In genomic region chr6:42297661-42298060, GRCh38 we compare ENCODE assay signal across 25 cellular contexts.
DNase-seq lines count a peak whose midpoint lies in the region; ATAC-seq and TF ChIP-seq lines count a peak whose summit lies in the region.
"Had no signal": no experiment of that assay in that cellular context is flagged by ENCODE, and none has a peak within 500 bp of the region (broad histone marks: within the 10 kb centered on the region; RNA-seq: fewer than 3 reads in every experiment).

No MANE protein-coding gene starts in this region.

- no peaks in the 10 kb centered on the region for H3K9me3 ChIP-seq in CD8-positive, alpha-beta memory T cell (ENCODE audit: low read length)
- H3K9me3 ChIP-seq in IMR-90 (ENCODE audit: control insufficient read depth, insufficient read depth, low read length) = no peaks in the 10 kb centered on the region
- no peaks in the 10 kb centered on the region for H3K9me3 ChIP-seq in HAP-1
- H3K9me3 ChIP-seq: A549 had no signal

- peaks cover 10% of the 10 kb centered on the region for H3K36me3 ChIP-seq in CD8-positive, alpha-beta memory T cell (ENCODE audit: insufficient read depth, low read length)
- H3K36me3 ChIP-seq in IMR-90 (ENCODE audit: control insufficient read depth, insufficient read depth, low read length) (peaks cover 10% of the 10 kb centered on the region), HAP-1 (replicated peaks) (no peaks in the 10 kb centered on the region; the same call in 1 of the 2 replicates)

- H2BK15ac ChIP-seq in IMR-90 (ENCODE audit: low read depth, low read length) = 0 out of 3 replicates have a peak overlapping the region, but pooled peaks have one; percentile 2

- H3K79me1 ChIP-seq in IMR-90 (ENCODE audit: low read depth in 1 of 2, low read length in 2 of 2) = peaks cover 41 to 78% of the 10 kb centered on the region in 2 experiments

- H2BK5ac ChIP-seq in IMR-90 (ENCODE audit: low read depth, low read length, poor library complexity, severe bottlenecking) = no peak overlapping the region

- H3K36me3 Mint-ChIP-seq in CD8-positive, alpha-beta memory T cell = peaks cover 5 to 39% (median 6%) of the 10 kb centered on the region in 3 donors
- peaks cover 31% of the 10 kb centered on the region for H3K36me3 Mint-ChIP-seq in effector memory CD8-positive, alpha-beta T cell (ENCODE audit: insufficient read depth)
- H3K36me3 Mint-ChIP-seq in immature natural killer cell = peaks cover 9 to 26% (median 15%) of the 10 kb centered on the region in 3 donors

- dilution Hi-C loops in IMR-90 (cut with HindIII; ENCODE audit: low sequenced_read_pairs, unreplicated experiment) = no loop called here

- H3K4me1 Mint-ChIP-seq in CD8-positive, alpha-beta memory T cell = peaks cover 56 to 76% (median 76%) of the 10 kb centered on the region in 3 donors
- peaks cover 44 to 63% of the 10 kb centered on the region in 2 donors for H3K4me1 Mint-ChIP-seq in effector memory CD8-positive, alpha-beta T cell (ENCODE audit: low read depth in 2 of 2)
- peaks cover 49 to 61% of the 10 kb centered on the region in 2 donors for H3K4me1 Mint-ChIP-seq in immature natural killer cell
- H3K4me1 Mint-ChIP-seq: B cell had no signal

- H3K23ac ChIP-seq in IMR-90 (ENCODE audit: low read depth, low read length) = no peak overlapping the region

- no peak for TF ChIP-seq POLR2A in IMR-90 (IDR thresholded peaks at IDR 0.05; ENCODE audit: low read depth, low read length)

- H3K4me3 Mint-ChIP-seq in CD8-positive, alpha-beta memory T cell = no peak overlapping the region
- H3K4me3 Mint-ChIP-seq in effector memory CD8-positive, alpha-beta T cell = no peak overlapping the region
- H3K4me3 Mint-ChIP-seq in immature natural killer cell = no peak overlapping the region
- H3K4me3 Mint-ChIP-seq: B cell, CD14-positive monocyte had no signal

- H4K5ac ChIP-seq in IMR-90 (ENCODE audit: low read depth, low read length) = no peak overlapping the region

- H3K27me3 ChIP-seq in CD8-positive, alpha-beta memory T cell (ENCODE audit: insufficient read depth, low read length, poor library complexity, severe bottlenecking) = no peaks in the 10 kb centered on the region
- H3K27me3 ChIP-seq in IMR-90 (ENCODE audit: control insufficient read depth, insufficient read depth, low read length) (no peaks in the 10 kb centered on the region), HAP-1 (ENCODE audit: low read depth) (no peaks in the 10 kb centered on the region)

- intact Hi-C loops in IMR-90 (cut with micrococcal nuclease) = no loop called here

- no peak overlapping the region for H3K18ac ChIP-seq in IMR-90 (ENCODE audit: low read depth, low read length)

- no peak overlapping the region for H3K56ac ChIP-seq in IMR-90 (ENCODE audit: extremely low read depth, insufficient read depth, low read length)

- ATAC-seq in IMR-90 (ENCODE audit: low read depth) (no peak), HG02610 (IDR thresholded peaks at IDR 0.05; ENCODE audit: unreplicated experiment) (no peak)
- ATAC-seq in effector memory CD8-positive, alpha-beta T cell (replicated peaks) = no peak
- ATAC-seq: A549, K562 had no signal

- CTCF ChIA-PET in CD8-positive, alpha-beta memory T cell (lab: Charles Lee) = no interaction called here
- CTCF ChIA-PET in IMR-90 (lab: Yijun Ruan, JAX) = no interaction called here

- peaks cover 31% of the 10 kb centered on the region for H3K9me1 ChIP-seq in IMR-90 (ENCODE audit: insufficient read depth, low read length)

- H2BK20ac ChIP-seq in IMR-90 (ENCODE audit: low read depth, low read length) = no peak overlapping the region

- no peak overlapping the region for H2BK120ac ChIP-seq in IMR-90 (ENCODE audit: low read depth, low read length)

- H4K8ac ChIP-seq in IMR-90 (ENCODE audit: low read depth in 2 of 2, low read length in 2 of 2) = no peak overlapping the region

- H3K27ac Mint-ChIP-seq in CD8-positive, alpha-beta memory T cell = peak overlapping the region in 5 of 8 donors; percentile 70 to 86 (median 84)
- H3K27ac Mint-ChIP-seq in effector memory CD8-positive, alpha-beta T cell = peak overlapping the region; percentile 93 to 97
- peak overlapping the region in 5 of 6 donors; percentile 20 to 77 (median 46) for H3K27ac Mint-ChIP-seq in immature natural killer cell
- H3K27ac Mint-ChIP-seq: B cell had no signal

- POLR2A ChIA-PET in CD8-positive, alpha-beta memory T cell (lab: Charles Lee) = interaction anchor here (0.8 kb wide), 1 partner anchor 27 kb away, joined by 12 read pairs; no protein-coding TSS in a partner anchor
- POLR2A ChIA-PET in IMR-90 (lab: Charles Lee; ENCODE audit: unreplicated experiment) = no interaction called here

- H3K4ac ChIP-seq in IMR-90 (ENCODE audit: low read depth, low read length) = no peak overlapping the region

- no peak overlapping the region for H3K4me3 ChIP-seq in CD8-positive, alpha-beta memory T cell (ENCODE audit: low read length)
- no peak overlapping the region for H3K4me3 ChIP-seq in IMR-90 (ENCODE audit: insufficient read depth, low read depth, low read length)
- H3K4me3 ChIP-seq in HAP-1 = no peak overlapping the region
- H3K4me3 ChIP-seq: A549, GM23248, K562, SK-N-MC had no signal

- H3K4me2 ChIP-seq in IMR-90 (ENCODE audit: low read depth, low read length) = no peak overlapping the region
- H3K4me2 ChIP-seq: A549 had no signal

- H2AFZ ChIP-seq in IMR-90 (replicated peaks; ENCODE audit: low read length, poor library complexity) = no peak overlapping the region
- H2AFZ ChIP-seq: GM23248 had no signal

- peaks cover 45% of the 10 kb centered on the region for H3K4me1 ChIP-seq in CD8-positive, alpha-beta memory T cell (ENCODE audit: insufficient read depth, low read length)
- H3K4me1 ChIP-seq in IMR-90 (ENCODE audit: control insufficient read depth, insufficient read depth, low read length) (peaks cover 28% of the 10 kb centered on the region), HAP-1 (no peaks in the 10 kb centered on the region)

- no TSS peak for BruUV-seq in IMR-90 (replicated peaks; lab: Mats Ljungman, UMichigan)

- no peak overlapping the region for H3K27ac ChIP-seq in CD8-positive, alpha-beta memory T cell (ENCODE audit: low read depth, low read length)
- no peak overlapping the region for H3K27ac ChIP-seq in IMR-90 (ENCODE audit: insufficient read depth, low read length)
- H3K27ac ChIP-seq: A549, GM23248, SK-N-MC had no signal

- DNase-seq in CD8-positive, alpha-beta memory T cell = no peak
- DNase-seq in IMR-90 (no peak), immature natural killer cell (no peak), GM10266 (ENCODE audit: extremely low spot score) (no peak), HAP-1 (ENCODE audit: low spot score in 2 of 2) (no peak)
- no peak for DNase-seq in effector memory CD8-positive, alpha-beta T cell
- DNase-seq: COR-L47, DMS 273 treated with DMSO at 0.1 percent for 48 hours, DND-41, GM23248, HCEC 1CT, MM.1S, NCI-H1048, NCI-H1417 treated with DMSO at 0.1 percent for 48 hours, NCI-H187, NCI-H446 treated with DMSO at 0.1 percent for 48 hours, NCI-H526 treated with DMSO at 0.1 percent for 48 hours, RPMI8226, SHP77 treated with DMSO at 0.1 percent for 48 hours had no signal

- peaks cover 5% of the 10 kb centered on the region; the same call in 1 of the 2 replicates for H4K20me1 ChIP-seq in IMR-90 (ENCODE audit: insufficient read depth, low read length)

- no peak overlapping the region for H3K14ac ChIP-seq in IMR-90 (replicated peaks; ENCODE audit: low read depth, low read length)

- H3K27me3 Mint-ChIP-seq in CD8-positive, alpha-beta memory T cell = no peaks in the 10 kb centered on the region
- H3K27me3 Mint-ChIP-seq in effector memory CD8-positive, alpha-beta T cell = no peaks in the 10 kb centered on the region
- H3K27me3 Mint-ChIP-seq in immature natural killer cell (ENCODE audit: low read depth in 3 of 3) = peaks cover 0 to 3% (median 2%) of the 10 kb centered on the region in 3 donors
- H3K27me3 Mint-ChIP-seq: B cell had no signal

- no peak for TF ChIP-seq RAD21 in IMR-90 (IDR thresholded peaks at IDR 0.05; ENCODE audit: low read length)

- no peak overlapping the region for H4K91ac ChIP-seq in IMR-90 (ENCODE audit: insufficient read depth, low read depth, low read length)

- H2AK9ac ChIP-seq in IMR-90 (replicated peaks; ENCODE audit: low read depth, low read length, poor library complexity) = no peak overlapping the region

- no peak overlapping the region for H3K9ac ChIP-seq in IMR-90 (ENCODE audit: low read depth, low read length)
- H3K9ac ChIP-seq: GM23248 had no signal

- in situ Hi-C loops in IMR-90 (cut with MboI; ENCODE audit: low sequenced_read_pairs) (no loop called here), HAP-1 (cut with MboI; ENCODE audit: low sequenced_read_pairs) (no loop called here)

- TF ChIP-seq CTCF in IMR-90 (conservative IDR thresholded peaks at IDR 0.05; ENCODE audit: low read depth, low read length) (no peak), GM10266 (IDR thresholded peaks at IDR 0.05; ENCODE audit: control insufficient read depth, insufficient read depth, low read depth, missing control alignments) (no peak)

- H2AK5ac ChIP-seq in IMR-90 (ENCODE audit: low read depth, low read length) = no peak overlapping the region

- no peaks in the 10 kb centered on the region for H3K9me3 Mint-ChIP-seq in CD8-positive, alpha-beta memory T cell
- H3K9me3 Mint-ChIP-seq in effector memory CD8-positive, alpha-beta T cell = no peaks in the 10 kb centered on the region
- no peaks in the 10 kb centered on the region for H3K9me3 Mint-ChIP-seq in immature natural killer cell

TF ChIP-seq in IMR-90, 13 proteins besides CTCF, POLR2A, EP300 and RAD21 (continues in another document):
- TF ChIP-seq RFX5 (IDR thresholded peaks at IDR 0.05; ENCODE audit: low read depth, low read length) (no peak), FOS (IDR thresholded peaks at IDR 0.05; ENCODE audit: low read depth, low read length) (no peak), CHD1 (IDR thresholded peaks at IDR 0.05; ENCODE audit: low read depth, low read length) (no peak), ELK1 (IDR thresholded peaks at IDR 0.05; ENCODE audit: borderline replicate concordance, low read depth, low read length) (no peak), NFE2L2 (IDR thresholded peaks at IDR 0.05; ENCODE audit: low read depth, low read length) (no peak), USF2 (IDR thresholded peaks at IDR 0.05; ENCODE audit: low read depth, low read length) (no peak)
